In genomic region chr9:82284758-82285157, GRCh38 we compare ENCODE assay signal across 19 cellular contexts.
DNase-seq lines count a peak whose midpoint lies in the region; ATAC-seq and TF ChIP-seq lines count a peak whose summit lies in the region.
"Had no signal": no experiment of that assay in that cellular context is flagged by ENCODE, and none has a peak within 500 bp of the region (broad histone marks: within the 10 kb centered on the region; RNA-seq: fewer than 3 reads in every experiment).

No MANE protein-coding gene starts in this region.

- no peak overlapping the region for H3K4me3 ChIP-seq in IMR-90 (ENCODE audit: insufficient read depth, low read depth, low read length)
- H3K4me3 ChIP-seq in choroid plexus epithelial cell (ENCODE audit: low read depth, low read length), result no peak overlapping the region
- H3K4me3 ChIP-seq in upper lobe of right lung, result no peak overlapping the region
- H3K4me3 ChIP-seq: SJSA1 had no signal

- 100% methylated on average over 1 of the region's 3 CpGs; no CpG with 5 or more reads in 1 of the 2 experiments for WGBS in IMR-90 (ENCODE audit: extremely low coverage in 2 of 2, insufficient read length in 1 of 2), 2 experiments

- dilution Hi-C loops in IMR-90 (cut with HindIII; ENCODE audit: low sequenced_read_pairs, unreplicated experiment), result no loop called here

- no peak overlapping the region for H4K5ac ChIP-seq in IMR-90 (ENCODE audit: low read depth, low read length)

- H3K9ac ChIP-seq in IMR-90 (ENCODE audit: low read depth, low read length), result no peak overlapping the region
- H3K9ac ChIP-seq: KMS-11 had no signal

- H2BK5ac ChIP-seq in IMR-90 (ENCODE audit: low read depth, low read length, poor library complexity, severe bottlenecking), result no peak overlapping the region

- no peak overlapping the region for H3K4me2 ChIP-seq in IMR-90 (ENCODE audit: low read depth, low read length)
- H3K4me2 ChIP-seq: KMS-11 had no signal

- in situ Hi-C loops in IMR-90 (cut with MboI; ENCODE audit: low sequenced_read_pairs), result no loop called here

- no peak overlapping the region for H2BK15ac ChIP-seq in IMR-90 (ENCODE audit: low read depth, low read length)

- H3K27me3 ChIP-seq in IMR-90 (ENCODE audit: control insufficient read depth, insufficient read depth, low read length), result no peaks in the 10 kb centered on the region
- H3K27me3 ChIP-seq in upper lobe of right lung, result no peaks in the 10 kb centered on the region
- H3K27me3 ChIP-seq: SJSA1 had no signal

- H3K27ac ChIP-seq in IMR-90 (ENCODE audit: insufficient read depth, low read length), result no peak overlapping the region
- H3K27ac ChIP-seq in upper lobe of right lung, result no peak overlapping the region
- H3K27ac ChIP-seq: KMS-11, SJSA1 had no signal

- CTCF ChIA-PET in IMR-90 (lab: Yijun Ruan, JAX), result interaction anchor here (0.5 kb wide), 1 partner anchor 1973 kb away, joined by 4 read pairs; no protein-coding TSS in a partner anchor

- no peak overlapping the region for H3K18ac ChIP-seq in IMR-90 (ENCODE audit: low read depth, low read length)

- no peak overlapping the region for H4K8ac ChIP-seq in IMR-90 (ENCODE audit: low read depth in 2 of 2, low read length in 2 of 2)

- DNase-seq in IMR-90 (peak; percentile 21), choroid plexus epithelial cell (ENCODE audit: low read depth) (peak; percentile 13), myocyte (ENCODE audit: low read depth) (peak; percentile 15), iPS-NIHi11 (ENCODE audit: low spot score) (no peak), upper lobe of right lung (no peak), A172 (ENCODE audit: low spot score) (no peak)
- DNase-seq: Calu3, DMS79 treated with DMSO at 0.1 percent for 48 hours, MM.1S, NCI-H1694, NCI-H2029 treated with DMSO at 0.1 percent for 48 hours, NCI-H446 treated with DMSO at 0.1 percent for 48 hours, NCI-H526, NCI-H82, Right ventricle myocardium superior, RPMI8226 had no signal

- no peak overlapping the region for H2BK20ac ChIP-seq in IMR-90 (ENCODE audit: low read depth, low read length)

- no peak for TF ChIP-seq POLR2A in IMR-90 (IDR thresholded peaks at IDR 0.05; ENCODE audit: low read depth, low read length)

- no peak for TF ChIP-seq CTCF in IMR-90 (conservative IDR thresholded peaks at IDR 0.05; ENCODE audit: low read depth, low read length)
- no peak for TF ChIP-seq CTCF in choroid plexus epithelial cell (conservative IDR thresholded peaks at IDR 0.05; ENCODE audit: low read depth, low read length)
- TF ChIP-seq CTCF in upper lobe of right lung (IDR thresholded peaks at IDR 0.05), result no peak

- no peaks in the 10 kb centered on the region for H3K36me3 ChIP-seq in IMR-90 (ENCODE audit: control insufficient read depth, insufficient read depth, low read length)
- no peaks in the 10 kb centered on the region for H3K36me3 ChIP-seq in upper lobe of right lung
- H3K36me3 ChIP-seq: SJSA1 had no signal

- POLR2A ChIA-PET in IMR-90 (lab: Charles Lee; ENCODE audit: unreplicated experiment), result no interaction called here

- H3K4me1 ChIP-seq in IMR-90 (ENCODE audit: control insufficient read depth, insufficient read depth, low read length), result no peaks in the 10 kb centered on the region
- no peaks in the 10 kb centered on the region for H3K4me1 ChIP-seq in upper lobe of right lung
- H3K4me1 ChIP-seq: SJSA1 had no signal

- intact Hi-C loops in IMR-90 (cut with micrococcal nuclease) (no loop called here), upper lobe of right lung (cut with DNase I) (no loop called here)

- H2AK9ac ChIP-seq in IMR-90 (replicated peaks; ENCODE audit: low read depth, low read length, poor library complexity), result no peak overlapping the region

- H3K56ac ChIP-seq in IMR-90 (ENCODE audit: extremely low read depth, insufficient read depth, low read length), result no peak overlapping the region

- ATAC-seq in IMR-90 (ENCODE audit: low read depth) (peak; percentile 51; the same call in 1 of the 2 replicates), upper lobe of right lung (no peak), HG02763 (IDR thresholded peaks at IDR 0.05; ENCODE audit: unreplicated experiment) (no peak)

- no TSS peak for BruUV-seq in IMR-90 (replicated peaks; lab: Mats Ljungman, UMichigan)

- no peak overlapping the region for H3K4ac ChIP-seq in IMR-90 (ENCODE audit: low read depth, low read length)

- no peaks in the 10 kb centered on the region for H4K20me1 ChIP-seq in IMR-90 (ENCODE audit: insufficient read depth, low read length)

- H2AK5ac ChIP-seq in IMR-90 (ENCODE audit: low read depth, low read length), result no peak overlapping the region

- H3K79me1 ChIP-seq in IMR-90 (ENCODE audit: low read depth in 1 of 2, low read length in 2 of 2), result no peaks in the 10 kb centered on the region

- TF ChIP-seq RAD21 in IMR-90 (IDR thresholded peaks at IDR 0.05; ENCODE audit: low read length), result no peak

- H2BK120ac ChIP-seq in IMR-90 (ENCODE audit: low read depth, low read length), result no peak overlapping the region

- peaks cover 2% of the 10 kb centered on the region; the same call in 1 of the 2 replicates for H3K9me3 ChIP-seq in IMR-90 (ENCODE audit: control insufficient read depth, insufficient read depth, low read length)
- peaks cover 4% of the 10 kb centered on the region for H3K9me3 ChIP-seq in upper lobe of right lung
- H3K9me3 ChIP-seq: SJSA1 had no signal

- H3K9me1 ChIP-seq in IMR-90 (ENCODE audit: insufficient read depth, low read length), result no peaks in the 10 kb centered on the region

- H4K91ac ChIP-seq in IMR-90 (ENCODE audit: insufficient read depth, low read depth, low read length), result no peak overlapping the region

- H3K23ac ChIP-seq in IMR-90 (ENCODE audit: low read depth, low read length), result no peak overlapping the region

- H2AFZ ChIP-seq in IMR-90 (replicated peaks; ENCODE audit: low read length, poor library complexity), result peak overlapping the region; percentile 12

- H3K14ac ChIP-seq in IMR-90 (replicated peaks; ENCODE audit: low read depth, low read length), result no peak overlapping the region

TF ChIP-seq in IMR-90, 13 proteins besides CTCF, POLR2A, EP300 and RAD21:
- TF ChIP-seq MAFK (IDR thresholded peaks at IDR 0.05; ENCODE audit: low read depth, low read length), result no peak
- TF ChIP-seq FOS (IDR thresholded peaks at IDR 0.05; ENCODE audit: low read depth, low read length), result no peak
- TF ChIP-seq CHD1 (IDR thresholded peaks at IDR 0.05; ENCODE audit: low read depth, low read length), result no peak
- no peak for TF ChIP-seq ELK1 (IDR thresholded peaks at IDR 0.05; ENCODE audit: borderline replicate concordance, low read depth, low read length)
- TF ChIP-seq BHLHE40 (IDR thresholded peaks at IDR 0.05; ENCODE audit: low read depth, low read length), result no peak
- TF ChIP-seq RFX5 (IDR thresholded peaks at IDR 0.05; ENCODE audit: low read depth, low read length), result no peak
- TF ChIP-seq CEBPB (IDR thresholded peaks at IDR 0.05; ENCODE audit: low read depth, low read length), result no peak
- no peak for TF ChIP-seq MXI1 (IDR thresholded peaks at IDR 0.05; ENCODE audit: borderline replicate concordance, low read depth, low read length)
- TF ChIP-seq SMC3 (IDR thresholded peaks at IDR 0.05; ENCODE audit: low read depth, low read length), result no peak
- TF ChIP-seq RCOR1 (IDR thresholded peaks at IDR 0.05; ENCODE audit: insufficient replicate concordance, low read length), result no peak
- no peak for TF ChIP-seq USF2 (IDR thresholded peaks at IDR 0.05; ENCODE audit: low read depth, low read length)
- no peak for TF ChIP-seq MAZ (IDR thresholded peaks at IDR 0.05; ENCODE audit: borderline replicate concordance, low read depth, low read length)
- no peak for TF ChIP-seq NFE2L2 (IDR thresholded peaks at IDR 0.05; ENCODE audit: low read depth, low read length)

Comparison
In these comparisons a context has a peak if more than half of its experiments do, and no peak if none do; other contexts are left out.
1. DNase-seq: peak in IMR-90 (single experiment), choroid plexus epithelial cell (single experiment) and myocyte (single experiment); none in iPS-NIHi11 (single experiment), upper lobe of right lung (single experiment) and A172 (single experiment).